8 cellular contexts compared by ENCODE assay signal in genomic region chr14:22276913-22277816, GRCh38.
DNase-seq lines count a peak whose midpoint lies in the region; ATAC-seq and TF ChIP-seq lines count a peak whose summit lies in the region.

No MANE protein-coding gene starts in this region.

- no peak overlapping the region for H3K27ac ChIP-seq in DOHH2 (ENCODE audit: low read depth, low read length)

- H3K4me3 ChIP-seq in DOHH2 (ENCODE audit: low read length) (no peak overlapping the region), LNCaP clone FGC (ENCODE audit: low read depth, low read length) (no peak overlapping the region), mucosa of descending colon (no peak overlapping the region)

- no peak overlapping the region for H3K27ac Mint-ChIP-seq in brain

- TF ChIP-seq CTCF in DOHH2 (IDR thresholded peaks at IDR 0.05; ENCODE audit: low read depth, low read length, poor library complexity, severe bottlenecking) (peak; percentile 86), LNCaP clone FGC (IDR thresholded peaks at IDR 0.05; ENCODE audit: control insufficient read depth, extremely low read depth, insufficient read depth) (peak; percentile 54), brain (conservative IDR thresholded peaks at IDR 0.05) (peak; percentile 55 to 72), mucosa of descending colon (IDR thresholded peaks at IDR 0.05) (peak; percentile 20)

- H3K4me1 ChIP-seq in DOHH2 (ENCODE audit: control insufficient read depth, low read length) (peaks cover 1% of the 10 kb centered on the region), mucosa of descending colon (ENCODE audit: low read depth) (no peaks in the 10 kb centered on the region)

- H3K9me3 ChIP-seq in DOHH2 (ENCODE audit: control insufficient read depth, insufficient read depth, low read length), result no peaks in the 10 kb centered on the region
- no peaks in the 10 kb centered on the region for H3K9me3 ChIP-seq in mucosa of descending colon

- ATAC-seq in mucosa of descending colon (no peak), HG03457 (IDR thresholded peaks at IDR 0.05; ENCODE audit: unreplicated experiment) (no peak)

- no peak overlapping the region for H3K4me2 ChIP-seq in DOHH2 (ENCODE audit: low read length)

- H3K9me3 Mint-ChIP-seq in brain, result no peaks in the 10 kb centered on the region

- intact Hi-C loops in mucosa of descending colon (cut with DNase I, micrococcal nuclease), result no loop called here

- no peaks in the 10 kb centered on the region for H3F3A ChIP-seq in DOHH2 (ENCODE audit: control insufficient read depth, insufficient read depth)

- no peaks in the 10 kb centered on the region for H4K20me1 ChIP-seq in DOHH2 (ENCODE audit: control insufficient read depth, insufficient read depth, low read depth, low read length)

- H3K4me3 Mint-ChIP-seq in brain, result no peak overlapping the region

- peaks cover 33% of the 10 kb centered on the region for H3K27me3 ChIP-seq in DOHH2 (ENCODE audit: control insufficient read depth, low read length)

- H3K4me1 Mint-ChIP-seq in brain, result peaks cover 25% of the 10 kb centered on the region

- H3K36me3 Mint-ChIP-seq in brain, result no peaks in the 10 kb centered on the region

- H3K9me2 ChIP-seq in DOHH2 (replicated peaks; ENCODE audit: control insufficient read depth, low read length), result no peaks in the 10 kb centered on the region

- DNase-seq in LNCaP clone FGC (ENCODE audit: low read depth) (no peak), mucosa of descending colon (no peak), DMS114 treated with DMSO at 0.1 percent for 48 hours (lab: John Stamatoyannopoulos, UW; ENCODE audit: unreplicated experiment) (no peak), T1000 (lab: John Stamatoyannopoulos, UW) (no peak)
- no peak for DNase-seq in stimulated activated CD8-positive, alpha-beta memory T cell treated with anti-CD3 and anti-CD28 coated beads, Interleukin-4, amount 100 ng/mL, for 48 hours

- peaks cover 3% of the 10 kb centered on the region for H3K27me3 Mint-ChIP-seq in brain

- no peaks in the 10 kb centered on the region for H3K79me2 ChIP-seq in DOHH2 (ENCODE audit: control insufficient read depth, low read length)

- no peaks in the 10 kb centered on the region for H3K36me3 ChIP-seq in DOHH2 (ENCODE audit: control insufficient read depth, low read length)
- no peaks in the 10 kb centered on the region for H3K36me3 ChIP-seq in mucosa of descending colon (ENCODE audit: low read depth)

Comparison
In these comparisons a context has a peak if more than half of its experiments do, and no peak if none do; other contexts are left out.
1. CTCF ChIP-seq: peak in every context shown above with its lines; median percentile 86 in DOHH2; 64 in brain; 54 in LNCaP clone FGC; 20 in mucosa of descending colon.